In genomic region chr7:93902777-93903423, GRCh38 we compare ENCODE assay signal across 8 cellular contexts. TPM values are rescaled to one million over a fixed set of nuclear protein-coding genes. Genes with fewer than 3 reads are reported as not detected.
A peak's percentile ranks its signal among the peaks of the same experiment; 100 is the strongest.
DNase-seq lines count a peak whose midpoint lies in the region; ATAC-seq and TF ChIP-seq lines count a peak whose summit lies in the region.

No MANE protein-coding gene starts in this region.

- no peak overlapping the region for H3K9ac ChIP-seq in smooth muscle cell (ENCODE audit: low read depth)

- DNase-seq in COLO829 (ENCODE audit: low spot score) (peak; percentile 33), SJCRH30 (peak; percentile 13 to 79), glomerular visceral epithelial cell (ENCODE audit: extremely low spot score) (peak; percentile 64), smooth muscle cell (lab: John Stamatoyannopoulos, UW; ENCODE audit: unreplicated experiment) (no peak), NCI-H1436 (lab: John Stamatoyannopoulos, UW) (no peak), activated gamma-delta T cell (lab: John Stamatoyannopoulos, UW) (no peak)

- H4K20me1 ChIP-seq in smooth muscle cell (ENCODE audit: low read depth): no peaks in the 10 kb centered on the region

- ATAC-seq in HG02678 (IDR thresholded peaks at IDR 0.05; ENCODE audit: unreplicated experiment) (peak; percentile 53), GM18907 (IDR thresholded peaks at IDR 0.05; ENCODE audit: unreplicated experiment) (no peak)

- H3K79me2 ChIP-seq in smooth muscle cell (ENCODE audit: low read depth): no peaks in the 10 kb centered on the region

- no peaks in the 10 kb centered on the region for H3F3A ChIP-seq in smooth muscle cell (ENCODE audit: low read depth)

- H3K4me1 ChIP-seq in SJCRH30 (no peaks in the 10 kb centered on the region), smooth muscle cell (ENCODE audit: low read depth) (no peaks in the 10 kb centered on the region)

- TF ChIP-seq CTCF in smooth muscle cell (IDR thresholded peaks at IDR 0.05; ENCODE audit: borderline replicate concordance, insufficient read depth, poor library complexity, severe bottlenecking): peak; percentile 90

- H3K4me2 ChIP-seq in smooth muscle cell: no peak overlapping the region

- WGBS in smooth muscle cell (ENCODE audit: low lambda C conversion rate): 92% methylated on average over 1 of the region's 1 CpG

- H3K27ac ChIP-seq in SJCRH30 (no peak overlapping the region), smooth muscle cell (ENCODE audit: low read depth) (no peak overlapping the region)

- H2AFZ ChIP-seq in smooth muscle cell (ENCODE audit: low read depth): no peak overlapping the region

- H3K4me3 ChIP-seq in SJCRH30: no peak overlapping the region
- H3K4me3 ChIP-seq in smooth muscle cell: no peak overlapping the region

- no peaks in the 10 kb centered on the region for H3K36me3 ChIP-seq in SJCRH30
- H3K36me3 ChIP-seq in smooth muscle cell (ENCODE audit: low read depth): no peaks in the 10 kb centered on the region

- H3K9me3 ChIP-seq in SJCRH30 (replicated peaks): no peaks in the 10 kb centered on the region
- no peaks in the 10 kb centered on the region for H3K9me3 ChIP-seq in smooth muscle cell (replicated peaks; ENCODE audit: low read depth)

- no peaks in the 10 kb centered on the region for H3K27me3 ChIP-seq in SJCRH30
- no peaks in the 10 kb centered on the region for H3K27me3 ChIP-seq in smooth muscle cell (ENCODE audit: low read depth)

RNA-seq across cellular contexts. Expression of gene GNGT1, which starts 3.5 kb away (rescaled TPM):
- total RNA-seq in SJCRH30 (2014; rRNA removed; shearing (Covaris generic)): 0.48 and 0.65 TPM in 2 replicates
- not detected in 2 replicates for total RNA-seq in smooth muscle cell
- not detected in 2 replicates for polyA plus RNA-seq in smooth muscle cell

RNA-seq across cellular contexts. Expression of gene TFPI2, which starts 12.3 kb away (rescaled TPM):
- 4.3 and 5.4 TPM in 2 replicates for total RNA-seq in SJCRH30 (2014; rRNA removed; shearing (Covaris generic))
- 139 TPM in 2 replicates for total RNA-seq in smooth muscle cell
- 104 and 145 TPM in 2 replicates for polyA plus RNA-seq in smooth muscle cell

RNA-seq across cellular contexts. Expression of gene GNG11, which starts 18.6 kb away (rescaled TPM):
- total RNA-seq in SJCRH30 (2014; rRNA removed; shearing (Covaris generic)): 12.5 and 12.7 TPM in 2 replicates
- total RNA-seq in smooth muscle cell: 13.4 and 18.9 TPM in 2 replicates
- polyA plus RNA-seq in smooth muscle cell: 22.3 and 31.2 TPM in 2 replicates

Comparison
In these comparisons a context has a peak if more than half of its experiments do, and no peak if none do; other contexts are left out.
1. DNase-seq: peak in COLO829 (single experiment), SJCRH30 (2 of 2) and glomerular visceral epithelial cell (single experiment); none in smooth muscle cell (single experiment), NCI-H1436 (single experiment) and activated gamma-delta T cell (single experiment).
2. RNA of gene TFPI2, which starts 12.3 kb away (total RNA-seq): 139 TPM in smooth muscle cell; 4.3 to 5.4 TPM in SJCRH30; every median in the first group is over 10 times any median in the second.